In the genomic region with DNA sequence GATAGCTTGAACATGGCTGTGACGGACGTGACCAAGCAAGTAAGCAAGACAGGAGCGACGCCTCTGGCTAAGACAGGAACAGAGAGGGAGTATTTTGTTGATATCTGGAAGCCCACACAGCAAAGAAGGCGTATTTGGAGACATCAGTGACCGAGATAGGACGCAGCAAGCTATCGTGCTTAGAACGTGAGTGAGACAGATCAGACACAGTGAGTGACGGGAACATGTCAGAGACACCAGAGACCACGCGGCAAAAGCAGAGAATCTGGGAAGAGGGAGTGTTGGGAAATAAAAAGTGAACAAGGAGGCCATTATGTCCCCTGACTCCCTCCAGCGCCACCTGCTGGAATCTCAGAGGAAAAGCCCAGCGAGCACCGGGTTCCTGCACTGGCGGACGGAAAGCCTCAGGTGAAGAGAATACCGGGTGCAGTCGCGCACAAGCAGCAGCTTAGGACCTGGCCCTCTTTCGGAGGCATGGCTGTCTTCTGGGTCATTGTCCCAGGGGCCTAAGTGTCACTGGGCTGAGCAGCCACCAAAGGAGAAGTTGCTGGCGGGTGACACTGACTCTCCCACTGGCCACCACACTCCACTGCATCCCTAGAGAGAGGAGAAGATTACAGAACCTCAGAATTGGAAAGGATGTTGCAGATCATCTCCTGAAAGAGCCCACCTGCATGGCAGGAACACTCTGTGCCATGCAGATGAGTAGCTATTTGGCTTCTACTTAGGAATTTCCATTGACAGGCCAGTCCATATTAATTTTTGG, we compare ENCODE assay signal across 8 cellular contexts.
A peak's percentile ranks its signal among the peaks of the same experiment; 100 is the strongest.
DNase-seq lines count a peak whose midpoint lies in the region; ATAC-seq and TF ChIP-seq lines count a peak whose summit lies in the region.

No MANE protein-coding gene starts in this region.

- intact Hi-C loops in left ventricle myocardium inferior (cut with micrococcal nuclease) = no loop called here

- H3K27me3 ChIP-seq in SJCRH30 (peaks cover 4% of the 10 kb centered on the region; the same call in 1 of the 2 replicates), left ventricle myocardium inferior (ENCODE audit: low read depth) (peaks cover 9% of the 10 kb centered on the region)

- TF ChIP-seq CTCF in AG09319 (IDR thresholded peaks at IDR 0.05; ENCODE audit: low read depth, low read length) (peak; percentile 75), left ventricle myocardium inferior (IDR thresholded peaks at IDR 0.05; ENCODE audit: borderline replicate concordance) (peak; percentile 77)

- no peaks in the 10 kb centered on the region for H3K9me3 ChIP-seq in SJCRH30 (replicated peaks)
- no peaks in the 10 kb centered on the region for H3K9me3 ChIP-seq in left ventricle myocardium inferior (replicated peaks)

- H3K4me1 Mint-ChIP-seq in activated naive CD4-positive, alpha-beta T cell treated with anti-CD3 and anti-CD28 coated beads, Interleukin-2, amount 10 ng/mL, durations not matched to agents 7 days and 5 days = no peaks in the 10 kb centered on the region

- no peak for DNase-seq in AG09319 (ENCODE audit: extremely low read depth, low read depth)
- DNase-seq in SJCRH30 = peak; percentile 55 to 77
- peak; percentile 74 for DNase-seq in activated naive CD4-positive, alpha-beta T cell treated with anti-CD3 and anti-CD28 coated beads, Interleukin-2, amount 10 ng/mL, durations not matched to agents 7 days and 5 days
- DNase-seq in left ventricle myocardium inferior = peak; percentile 34
- peak; percentile 27 to 59 for DNase-seq in stimulated activated CD4-positive, alpha-beta T cell treated with anti-CD3 and anti-CD28 coated beads, Interleukin-12 subunit alpha, Interleukin-12 subunit beta, amount 100 ng/mL, for 24 hours (ENCODE audit: low read depth in 2 of 2)
- no peak for DNase-seq in DMS79 (lab: John Stamatoyannopoulos, UW)

- ATAC-seq in GM19023 (IDR thresholded peaks at IDR 0.05; ENCODE audit: unreplicated experiment) = peak; percentile 89
- peak; percentile 89 for ATAC-seq in HG03175 (IDR thresholded peaks at IDR 0.05; ENCODE audit: unreplicated experiment)

- H3K36me3 Mint-ChIP-seq in activated naive CD4-positive, alpha-beta T cell treated with anti-CD3 and anti-CD28 coated beads, Interleukin-2, amount 10 ng/mL, durations not matched to agents 7 days and 5 days = no peaks in the 10 kb centered on the region

- peaks cover 22% of the 10 kb centered on the region for H3K27me3 Mint-ChIP-seq in activated naive CD4-positive, alpha-beta T cell treated with anti-CD3 and anti-CD28 coated beads, Interleukin-2, amount 10 ng/mL, durations not matched to agents 7 days and 5 days

- H3K36me3 ChIP-seq in SJCRH30 (no peaks in the 10 kb centered on the region), left ventricle myocardium inferior (no peaks in the 10 kb centered on the region)

- H3K27ac Mint-ChIP-seq in activated naive CD4-positive, alpha-beta T cell treated with anti-CD3 and anti-CD28 coated beads, Interleukin-2, amount 10 ng/mL, durations not matched to agents 7 days and 5 days = no peak overlapping the region

- H3K27ac ChIP-seq in SJCRH30 (no peak overlapping the region), left ventricle myocardium inferior (replicated peaks) (peak overlapping the region; percentile 54)

- no peaks in the 10 kb centered on the region for H3K9me3 Mint-ChIP-seq in activated naive CD4-positive, alpha-beta T cell treated with anti-CD3 and anti-CD28 coated beads, Interleukin-2, amount 10 ng/mL, durations not matched to agents 7 days and 5 days

- H3K4me3 ChIP-seq in SJCRH30 (no peak overlapping the region), left ventricle myocardium inferior (peak overlapping the region; percentile 40)

- H3K4me1 ChIP-seq in SJCRH30 = no peaks in the 10 kb centered on the region
- H3K4me1 ChIP-seq in left ventricle myocardium inferior = peaks cover 7% of the 10 kb centered on the region

- CTCF ChIA-PET in activated naive CD4-positive, alpha-beta T cell treated with anti-CD3 and anti-CD28 coated beads, Interleukin-2, amount 10 ng/mL, durations not matched to agents 7 days and 5 days (lab: Charles Lee) = interaction anchor here (0.6 to 2.9 kb wide), 10 partner anchors 8 to 308 kb away, joined by 3 to 12 read pairs (median 3); no protein-coding TSS in a partner anchor

- no peak overlapping the region for H3K4me3 Mint-ChIP-seq in activated naive CD4-positive, alpha-beta T cell treated with anti-CD3 and anti-CD28 coated beads, Interleukin-2, amount 10 ng/mL, durations not matched to agents 7 days and 5 days

Comparison
In these comparisons a context has a peak if more than half of its experiments do, and no peak if none do; other contexts are left out.
1. DNase-seq: peak in SJCRH30 (2 of 2), activated naive CD4-positive, alpha-beta T cell treated with anti-CD3 and anti-CD28 coated beads, Interleukin-2, amount 10 ng/mL, durations not matched to agents 7 days and 5 days (single experiment), left ventricle myocardium inferior (single experiment) and stimulated activated CD4-positive, alpha-beta T cell treated with anti-CD3 and anti-CD28 coated beads, Interleukin-12 subunit alpha, Interleukin-12 subunit beta, amount 100 ng/mL, for 24 hours (2 of 2); none in AG09319 (single experiment) and DMS79 (single experiment).